1 cellular context compared by ENCODE assay signal in genomic region chr6:106787327-106788196, GRCh38.
TF ChIP-seq lines count a peak whose summit lies in the region.

No MANE protein-coding gene starts in this region.

TF ChIP-seq in HepG2, 621 proteins besides CTCF, POLR2A, EP300 and RAD21 (continued from another document and continues in another):
- TF ChIP-seq, protein P1, sequence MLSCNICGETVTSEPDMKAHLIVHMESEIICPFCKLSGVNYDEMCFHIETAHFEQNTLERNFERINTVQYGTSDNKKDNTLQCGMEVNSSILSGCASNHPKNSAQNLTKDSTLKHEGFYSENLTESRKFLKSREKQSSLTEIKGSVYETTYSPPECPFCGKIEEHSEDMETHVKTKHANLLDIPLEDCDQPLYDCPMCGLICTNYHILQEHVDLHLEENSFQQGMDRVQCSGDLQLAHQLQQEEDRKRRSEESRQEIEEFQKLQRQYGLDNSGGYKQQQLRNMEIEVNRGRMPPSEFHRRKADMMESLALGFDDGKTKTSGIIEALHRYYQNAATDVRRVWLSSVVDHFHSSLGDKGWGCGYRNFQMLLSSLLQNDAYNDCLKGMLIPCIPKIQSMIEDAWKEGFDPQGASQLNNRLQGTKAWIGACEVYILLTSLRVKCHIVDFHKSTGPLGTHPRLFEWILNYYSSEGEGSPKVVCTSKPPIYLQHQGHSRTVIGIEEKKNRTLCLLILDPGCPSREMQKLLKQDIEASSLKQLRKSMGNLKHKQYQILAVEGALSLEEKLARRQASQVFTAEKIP (CRISPR knock-in tag; IDR thresholded peaks at IDR 0.05; ENCODE audit: borderline replicate concordance) = no peak
- TF ChIP-seq GPN1 (CRISPR knock-in tag; IDR thresholded peaks at IDR 0.05; ENCODE audit: borderline replicate concordance) = no peak
- no peak for TF ChIP-seq HNRNPUL1 (IDR thresholded peaks at IDR 0.05; ENCODE audit: low read depth, low read length)
- TF ChIP-seq FOSL2 (CRISPR knock-in tag; IDR thresholded peaks at IDR 0.05) = no peak; the same call in 1 of the 2 replicates
- no peak for TF ChIP-seq ZNF225 (CRISPR knock-in tag; IDR thresholded peaks at IDR 0.05)
- TF ChIP-seq PCBP2 (optimal IDR thresholded peaks at IDR 0.05; ENCODE audit: low read depth, low read length, poor library complexity, severe bottlenecking) = no peak
- no peak for TF ChIP-seq ZNF576 (CRISPR knock-in tag; IDR thresholded peaks at IDR 0.05)
- TF ChIP-seq NFKB2 (CRISPR knock-in tag; IDR thresholded peaks at IDR 0.05; ENCODE audit: borderline replicate concordance) = peak; percentile 56; the same call in 1 of the 2 replicates
- TF ChIP-seq, protein P2, sequence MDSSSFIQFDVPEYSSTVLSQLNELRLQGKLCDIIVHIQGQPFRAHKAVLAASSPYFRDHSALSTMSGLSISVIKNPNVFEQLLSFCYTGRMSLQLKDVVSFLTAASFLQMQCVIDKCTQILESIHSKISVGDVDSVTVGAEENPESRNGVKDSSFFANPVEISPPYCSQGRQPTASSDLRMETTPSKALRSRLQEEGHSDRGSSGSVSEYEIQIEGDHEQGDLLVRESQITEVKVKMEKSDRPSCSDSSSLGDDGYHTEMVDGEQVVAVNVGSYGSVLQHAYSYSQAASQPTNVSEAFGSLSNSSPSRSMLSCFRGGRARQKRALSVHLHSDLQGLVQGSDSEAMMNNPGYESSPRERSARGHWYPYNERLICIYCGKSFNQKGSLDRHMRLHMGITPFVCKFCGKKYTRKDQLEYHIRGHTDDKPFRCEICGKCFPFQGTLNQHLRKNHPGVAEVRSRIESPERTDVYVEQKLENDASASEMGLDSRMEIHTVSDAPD (CRISPR knock-in tag; IDR thresholded peaks at IDR 0.05) = no peak
- TF ChIP-seq, protein P3, sequence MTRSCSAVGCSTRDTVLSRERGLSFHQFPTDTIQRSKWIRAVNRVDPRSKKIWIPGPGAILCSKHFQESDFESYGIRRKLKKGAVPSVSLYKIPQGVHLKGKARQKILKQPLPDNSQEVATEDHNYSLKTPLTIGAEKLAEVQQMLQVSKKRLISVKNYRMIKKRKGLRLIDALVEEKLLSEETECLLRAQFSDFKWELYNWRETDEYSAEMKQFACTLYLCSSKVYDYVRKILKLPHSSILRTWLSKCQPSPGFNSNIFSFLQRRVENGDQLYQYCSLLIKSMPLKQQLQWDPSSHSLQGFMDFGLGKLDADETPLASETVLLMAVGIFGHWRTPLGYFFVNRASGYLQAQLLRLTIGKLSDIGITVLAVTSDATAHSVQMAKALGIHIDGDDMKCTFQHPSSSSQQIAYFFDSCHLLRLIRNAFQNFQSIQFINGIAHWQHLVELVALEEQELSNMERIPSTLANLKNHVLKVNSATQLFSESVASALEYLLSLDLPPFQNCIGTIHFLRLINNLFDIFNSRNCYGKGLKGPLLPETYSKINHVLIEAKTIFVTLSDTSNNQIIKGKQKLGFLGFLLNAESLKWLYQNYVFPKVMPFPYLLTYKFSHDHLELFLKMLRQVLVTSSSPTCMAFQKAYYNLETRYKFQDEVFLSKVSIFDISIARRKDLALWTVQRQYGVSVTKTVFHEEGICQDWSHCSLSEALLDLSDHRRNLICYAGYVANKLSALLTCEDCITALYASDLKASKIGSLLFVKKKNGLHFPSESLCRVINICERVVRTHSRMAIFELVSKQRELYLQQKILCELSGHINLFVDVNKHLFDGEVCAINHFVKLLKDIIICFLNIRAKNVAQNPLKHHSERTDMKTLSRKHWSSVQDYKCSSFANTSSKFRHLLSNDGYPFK (CRISPR knock-in tag; IDR thresholded peaks at IDR 0.05; ENCODE audit: borderline replicate concordance) = no peak
- no peak for TF ChIP-seq ZNF543 (CRISPR knock-in tag; IDR thresholded peaks at IDR 0.05)
- no peak for TF ChIP-seq ZBTB26 (CRISPR knock-in tag; IDR thresholded peaks at IDR 0.05; ENCODE audit: borderline replicate concordance)
- no peak for TF ChIP-seq ZNF564 (CRISPR knock-in tag; IDR thresholded peaks at IDR 0.05)
- TF ChIP-seq MED1 (CRISPR knock-in tag; IDR thresholded peaks at IDR 0.05) = peak; percentile 64
- no peak for TF ChIP-seq ZNF839 (CRISPR knock-in tag; IDR thresholded peaks at IDR 0.05; ENCODE audit: borderline replicate concordance)
- TF ChIP-seq AGO1 (IDR thresholded peaks at IDR 0.05; ENCODE audit: low read depth, low read length, poor library complexity, severe bottlenecking) = no peak
- no peak for TF ChIP-seq ZNF549 (CRISPR knock-in tag; IDR thresholded peaks at IDR 0.05)
- TF ChIP-seq ATF7-NPFF (CRISPR knock-in tag; IDR thresholded peaks at IDR 0.05; ENCODE audit: low read depth) = no peak
- TF ChIP-seq PRDM15 (CRISPR knock-in tag; IDR thresholded peaks at IDR 0.05) = no peak
- TF ChIP-seq, protein P4, sequence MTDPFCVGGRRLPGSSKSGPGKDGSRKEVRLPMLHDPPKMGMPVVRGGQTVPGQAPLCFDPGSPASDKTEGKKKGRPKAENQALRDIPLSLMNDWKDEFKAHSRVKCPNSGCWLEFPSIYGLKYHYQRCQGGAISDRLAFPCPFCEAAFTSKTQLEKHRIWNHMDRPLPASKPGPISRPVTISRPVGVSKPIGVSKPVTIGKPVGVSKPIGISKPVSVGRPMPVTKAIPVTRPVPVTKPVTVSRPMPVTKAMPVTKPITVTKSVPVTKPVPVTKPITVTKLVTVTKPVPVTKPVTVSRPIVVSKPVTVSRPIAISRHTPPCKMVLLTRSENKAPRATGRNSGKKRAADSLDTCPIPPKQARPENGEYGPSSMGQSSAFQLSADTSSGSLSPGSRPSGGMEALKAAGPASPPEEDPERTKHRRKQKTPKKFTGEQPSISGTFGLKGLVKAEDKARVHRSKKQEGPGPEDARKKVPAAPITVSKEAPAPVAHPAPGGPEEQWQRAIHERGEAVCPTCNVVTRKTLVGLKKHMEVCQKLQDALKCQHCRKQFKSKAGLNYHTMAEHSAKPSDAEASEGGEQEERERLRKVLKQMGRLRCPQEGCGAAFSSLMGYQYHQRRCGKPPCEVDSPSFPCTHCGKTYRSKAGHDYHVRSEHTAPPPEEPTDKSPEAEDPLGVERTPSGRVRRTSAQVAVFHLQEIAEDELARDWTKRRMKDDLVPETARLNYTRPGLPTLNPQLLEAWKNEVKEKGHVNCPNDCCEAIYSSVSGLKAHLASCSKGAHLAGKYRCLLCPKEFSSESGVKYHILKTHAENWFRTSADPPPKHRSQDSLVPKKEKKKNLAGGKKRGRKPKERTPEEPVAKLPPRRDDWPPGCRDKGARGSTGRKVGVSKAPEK (CRISPR knock-in tag; IDR thresholded peaks at IDR 0.05; ENCODE audit: borderline replicate concordance) = peak; percentile 38; the same call in 1 of the 2 replicates
- TF ChIP-seq SPEN (CRISPR knock-in tag; IDR thresholded peaks at IDR 0.05; ENCODE audit: low read depth) = no peak
- no peak for TF ChIP-seq MIER3 (CRISPR knock-in tag; IDR thresholded peaks at IDR 0.05; ENCODE audit: borderline replicate concordance)
- no peak for TF ChIP-seq RCOR2 (CRISPR knock-in tag; IDR thresholded peaks at IDR 0.05)
- no peak for TF ChIP-seq SNAPC2 (CRISPR knock-in tag; IDR thresholded peaks at IDR 0.05)
- TF ChIP-seq, protein P5, sequence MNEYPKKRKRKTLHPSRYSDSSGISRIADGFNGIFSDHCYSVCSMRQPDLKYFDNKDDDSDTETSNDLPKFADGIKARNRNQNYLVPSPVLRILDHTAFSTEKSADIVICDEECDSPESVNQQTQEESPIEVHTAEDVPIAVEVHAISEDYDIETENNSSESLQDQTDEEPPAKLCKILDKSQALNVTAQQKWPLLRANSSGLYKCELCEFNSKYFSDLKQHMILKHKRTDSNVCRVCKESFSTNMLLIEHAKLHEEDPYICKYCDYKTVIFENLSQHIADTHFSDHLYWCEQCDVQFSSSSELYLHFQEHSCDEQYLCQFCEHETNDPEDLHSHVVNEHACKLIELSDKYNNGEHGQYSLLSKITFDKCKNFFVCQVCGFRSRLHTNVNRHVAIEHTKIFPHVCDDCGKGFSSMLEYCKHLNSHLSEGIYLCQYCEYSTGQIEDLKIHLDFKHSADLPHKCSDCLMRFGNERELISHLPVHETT (CRISPR knock-in tag; conservative IDR thresholded peaks at IDR 0.05) = no peak
- no peak for TF ChIP-seq NRL (CRISPR knock-in tag; IDR thresholded peaks at IDR 0.05; ENCODE audit: borderline replicate concordance)
- TF ChIP-seq ZBTB49 (CRISPR knock-in tag; IDR thresholded peaks at IDR 0.05; ENCODE audit: borderline replicate concordance) = no peak
- no peak for TF ChIP-seq SATB2 (CRISPR knock-in tag; IDR thresholded peaks at IDR 0.05)
- TF ChIP-seq CHCHD3 (CRISPR knock-in tag; IDR thresholded peaks at IDR 0.05) = no peak
- no peak for TF ChIP-seq ZNF558 (CRISPR knock-in tag; IDR thresholded peaks at IDR 0.05; ENCODE audit: borderline replicate concordance)
- TF ChIP-seq ZNF235 (CRISPR knock-in tag; IDR thresholded peaks at IDR 0.05; ENCODE audit: borderline replicate concordance) = no peak
- TF ChIP-seq STAG1 (CRISPR knock-in tag; IDR thresholded peaks at IDR 0.05) = no peak
- TF ChIP-seq ZNF256 (CRISPR knock-in tag; conservative IDR thresholded peaks at IDR 0.05) = no peak
- TF ChIP-seq ZBED4 (CRISPR knock-in tag; IDR thresholded peaks at IDR 0.05; ENCODE audit: borderline replicate concordance) = no peak
